16 cellular contexts compared by ENCODE assay signal in genomic region chr21:28938726-28939125, GRCh38. TPM values are rescaled to one million over a fixed set of nuclear protein-coding genes. Genes with fewer than 3 reads are reported as not detected.
A peak's percentile ranks its signal among the peaks of the same experiment; 100 is the strongest.
DNase-seq lines count a peak whose midpoint lies in the region; ATAC-seq and TF ChIP-seq lines count a peak whose summit lies in the region.
"Had no signal": no experiment of that assay in that cellular context is flagged by ENCODE, and none has a peak within 500 bp of the region (broad histone marks: within the 10 kb centered on the region; RNA-seq: fewer than 3 reads in every experiment).

No MANE protein-coding gene starts in this region.

- no peak overlapping the region for H3K56ac ChIP-seq in IMR-90 (ENCODE audit: extremely low read depth, insufficient read depth, low read length)

- H3K36me3 ChIP-seq in IMR-90 (ENCODE audit: control insufficient read depth, insufficient read depth, low read length) (peaks cover 11% of the 10 kb centered on the region), prostate gland (peaks cover 0 to 12% of the 10 kb centered on the region in 2 donors), MG63 (peaks cover 57% of the 10 kb centered on the region)

- POLR2A ChIA-PET in IMR-90 (lab: Charles Lee; ENCODE audit: unreplicated experiment) = interaction anchor here (0.8 kb wide), 1 partner anchor 194 kb away, joined by 4 read pairs; no protein-coding TSS in a partner anchor

- no peak overlapping the region for H3K4me3 ChIP-seq in IMR-90 (ENCODE audit: insufficient read depth, low read depth, low read length)
- no peak overlapping the region for H3K4me3 ChIP-seq in prostate gland
- no peak overlapping the region for H3K4me3 ChIP-seq in MG63

- H3K9me1 ChIP-seq in IMR-90 (ENCODE audit: insufficient read depth, low read length) = no peaks in the 10 kb centered on the region

- no peak overlapping the region for H2BK120ac ChIP-seq in IMR-90 (ENCODE audit: low read depth, low read length)

- no peak overlapping the region for H3K14ac ChIP-seq in IMR-90 (replicated peaks; ENCODE audit: low read depth, low read length)

- no peak overlapping the region for H4K5ac ChIP-seq in IMR-90 (ENCODE audit: low read depth, low read length)

- no peak for TF ChIP-seq CTCF in IMR-90 (conservative IDR thresholded peaks at IDR 0.05; ENCODE audit: low read depth, low read length)
- TF ChIP-seq CTCF in prostate gland (IDR thresholded peaks at IDR 0.05) = no peak
- no peak for TF ChIP-seq CTCF in type B pancreatic cell (conservative IDR thresholded peaks at IDR 0.05)

- H2AK5ac ChIP-seq in IMR-90 (ENCODE audit: low read depth, low read length) = no peak overlapping the region

- H2BK5ac ChIP-seq in IMR-90 (ENCODE audit: low read depth, low read length, poor library complexity, severe bottlenecking) = no peak overlapping the region

- intact Hi-C loops in IMR-90 (cut with micrococcal nuclease) = no loop called here
- intact Hi-C loops in prostate gland (cut with DNase I) = loop anchor here (10.0 kb wide), 2 partner anchors 424 to 604 kb away; no protein-coding TSS in a partner anchor

- peaks cover 98% of the 10 kb centered on the region for H3K36me3 Mint-ChIP-seq in stimulated activated effector memory CD8-positive, alpha-beta T cell treated with anti-CD3 and anti-CD28 coated beads, Interleukin-12 subunit alpha, Interleukin-12 subunit beta, amount 100 ng/mL, for 72 hours
- peaks cover 16% of the 10 kb centered on the region for H3K36me3 Mint-ChIP-seq in type B pancreatic cell

- H3K79me1 ChIP-seq in IMR-90 (ENCODE audit: low read depth in 1 of 2, low read length in 2 of 2) = no peaks in the 10 kb centered on the region

- H3K9me3 Mint-ChIP-seq in stimulated activated effector memory CD8-positive, alpha-beta T cell treated with anti-CD3 and anti-CD28 coated beads, Interleukin-12 subunit alpha, Interleukin-12 subunit beta, amount 100 ng/mL, for 72 hours = no peaks in the 10 kb centered on the region
- H3K9me3 Mint-ChIP-seq in type B pancreatic cell = no peaks in the 10 kb centered on the region
- H3K9me3 Mint-ChIP-seq: CD4-positive, alpha-beta T cell had no signal

- H3K27ac ChIP-seq in IMR-90 (ENCODE audit: insufficient read depth, low read length) (no peak overlapping the region), prostate gland (no peak overlapping the region)

- TF ChIP-seq RAD21 in IMR-90 (IDR thresholded peaks at IDR 0.05; ENCODE audit: low read length) = no peak

- H3K4ac ChIP-seq in IMR-90 (ENCODE audit: low read depth, low read length) = no peak overlapping the region

- no peak for TF ChIP-seq POLR2A in IMR-90 (IDR thresholded peaks at IDR 0.05; ENCODE audit: low read depth, low read length)
- no peak for TF ChIP-seq POLR2A in prostate gland (IDR thresholded peaks at IDR 0.05)

- H3K9me3 ChIP-seq in IMR-90 (ENCODE audit: control insufficient read depth, insufficient read depth, low read length) = no peaks in the 10 kb centered on the region
- H3K9me3 ChIP-seq in prostate gland = no peaks in the 10 kb centered on the region
- no peaks in the 10 kb centered on the region for H3K9me3 ChIP-seq in MG63

- no peak overlapping the region for H2AFZ ChIP-seq in IMR-90 (replicated peaks; ENCODE audit: low read length, poor library complexity)

- in situ Hi-C loops in IMR-90 (cut with MboI; ENCODE audit: low sequenced_read_pairs) = loop anchor here (10.0 to 25.0 kb wide), 4 partner anchors 144 to 1226 kb away; no protein-coding TSS in a partner anchor

- no peaks in the 10 kb centered on the region for H4K20me1 ChIP-seq in IMR-90 (ENCODE audit: insufficient read depth, low read length)

- no peak overlapping the region for H3K23ac ChIP-seq in IMR-90 (ENCODE audit: low read depth, low read length)

- no CpG with 5 or more reads among the region's 2 CpGs for WGBS in IMR-90 (ENCODE audit: extremely low coverage in 2 of 2, insufficient read length in 1 of 2), 2 experiments
- 92% methylated on average over 2 of the region's 2 CpGs for WGBS in prostate gland

- no peaks in the 10 kb centered on the region for H3K27me3 Mint-ChIP-seq in type B pancreatic cell
- H3K27me3 Mint-ChIP-seq: CD4-positive, alpha-beta T cell had no signal

- no peak overlapping the region for H2BK20ac ChIP-seq in IMR-90 (ENCODE audit: low read depth, low read length)

- dilution Hi-C loops in IMR-90 (cut with HindIII; ENCODE audit: low sequenced_read_pairs, unreplicated experiment) = no loop called here

- H3K4me1 Mint-ChIP-seq in stimulated activated effector memory CD8-positive, alpha-beta T cell treated with anti-CD3 and anti-CD28 coated beads, Interleukin-12 subunit alpha, Interleukin-12 subunit beta, amount 100 ng/mL, for 72 hours = peaks cover 5% of the 10 kb centered on the region
- H3K4me1 Mint-ChIP-seq in type B pancreatic cell (ENCODE audit: unreplicated experiment) = no peaks in the 10 kb centered on the region

- H3K4me1 ChIP-seq in IMR-90 (ENCODE audit: control insufficient read depth, insufficient read depth, low read length) = no peaks in the 10 kb centered on the region
- H3K4me1 ChIP-seq in prostate gland (replicated peaks) = no peaks in the 10 kb centered on the region

- H3K9ac ChIP-seq in IMR-90 (ENCODE audit: low read depth, low read length) = no peak overlapping the region

- no peak overlapping the region for H3K18ac ChIP-seq in IMR-90 (ENCODE audit: low read depth, low read length)

- no peak overlapping the region for H2BK15ac ChIP-seq in IMR-90 (ENCODE audit: low read depth, low read length)

- H3K4me2 ChIP-seq in IMR-90 (ENCODE audit: low read depth, low read length) = no peak overlapping the region

- no peak overlapping the region for H3K4me3 Mint-ChIP-seq in stimulated activated effector memory CD8-positive, alpha-beta T cell treated with anti-CD3 and anti-CD28 coated beads, Interleukin-12 subunit alpha, Interleukin-12 subunit beta, amount 100 ng/mL, for 72 hours
- H3K4me3 Mint-ChIP-seq in type B pancreatic cell = no peak overlapping the region
- H3K4me3 Mint-ChIP-seq: CD4-positive, alpha-beta T cell had no signal

- H3K27me3 ChIP-seq in IMR-90 (ENCODE audit: control insufficient read depth, insufficient read depth, low read length) = no peaks in the 10 kb centered on the region
- H3K27me3 ChIP-seq in prostate gland (replicated peaks; ENCODE audit: insufficient read depth) = no peaks in the 10 kb centered on the region
- H3K27me3 ChIP-seq in MG63 = no peaks in the 10 kb centered on the region

- CTCF ChIA-PET in IMR-90 (lab: Yijun Ruan, JAX) = interaction anchor here (1.0 to 1.3 kb wide), 2 partner anchors 16 to 193 kb away, joined by 3 to 9 read pairs; no protein-coding TSS in a partner anchor

- H4K8ac ChIP-seq in IMR-90 (ENCODE audit: low read depth in 2 of 2, low read length in 2 of 2) = no peak overlapping the region

- peak overlapping the region; percentile 60 for H3K27ac Mint-ChIP-seq in stimulated activated effector memory CD8-positive, alpha-beta T cell treated with anti-CD3 and anti-CD28 coated beads, Interleukin-12 subunit alpha, Interleukin-12 subunit beta, amount 100 ng/mL, for 72 hours
- no peak overlapping the region for H3K27ac Mint-ChIP-seq in type B pancreatic cell
- H3K27ac Mint-ChIP-seq: CD4-positive, alpha-beta T cell had no signal

- DNase-seq in IMR-90 = no peak
- DNase-seq in NOMO-1 treated with DMSO at 0.1 percent for 48 hours (lab: John Stamatoyannopoulos, UW; ENCODE audit: unreplicated experiment) = peak; percentile 87
- DNase-seq in SKM-1 treated with dmso at 0.1 percent for 144 hours (lab: John Stamatoyannopoulos, UW; ENCODE audit: unreplicated experiment) = peak; percentile 36
- DNase-seq in stimulated activated effector memory CD8-positive, alpha-beta T cell treated with anti-CD3 and anti-CD28 coated beads, Interleukin-12 subunit alpha, Interleukin-12 subunit beta, amount 100 ng/mL, for 72 hours (ENCODE audit: low spot score in 2 of 2) = no peak
- no peak for DNase-seq in prostate gland (ENCODE audit: low spot score)
- DNase-seq in MG63 = no peak
- DNase-seq in type B pancreatic cell (ENCODE audit: extremely low spot score, unreplicated experiment) = no peak
- DNase-seq: CD4-positive, alpha-beta T cell; EL; NCI-H1048; NCI-H146; NCI-H2081; NCI-H510A; NCI-H82; RPMI8226; T-helper 1 cell had no signal

- no TSS peak for BruUV-seq in IMR-90 (replicated peaks; lab: Mats Ljungman, UMichigan)

- H2AK9ac ChIP-seq in IMR-90 (replicated peaks; ENCODE audit: low read depth, low read length, poor library complexity) = no peak overlapping the region

- H4K91ac ChIP-seq in IMR-90 (ENCODE audit: insufficient read depth, low read depth, low read length) = no peak overlapping the region

- ATAC-seq in IMR-90 (ENCODE audit: low read depth) = no peak
- ATAC-seq in stimulated activated effector memory CD8-positive, alpha-beta T cell treated with anti-CD3 and anti-CD28 coated beads, Interleukin-12 subunit alpha, Interleukin-12 subunit beta, amount 100 ng/mL, for 72 hours = no peak

TF ChIP-seq in IMR-90, 13 proteins besides CTCF, POLR2A, EP300 and RAD21:
- TF ChIP-seq NFE2L2 (IDR thresholded peaks at IDR 0.05; ENCODE audit: low read depth, low read length) = no peak
- no peak for TF ChIP-seq USF2 (IDR thresholded peaks at IDR 0.05; ENCODE audit: low read depth, low read length)
- 0 out of 2 replicates have a peak, but pooled peaks have one; percentile 5 for TF ChIP-seq CEBPB (IDR thresholded peaks at IDR 0.05; ENCODE audit: low read depth, low read length)
- TF ChIP-seq RFX5 (IDR thresholded peaks at IDR 0.05; ENCODE audit: low read depth, low read length) = no peak
- no peak for TF ChIP-seq MAZ (IDR thresholded peaks at IDR 0.05; ENCODE audit: borderline replicate concordance, low read depth, low read length)
TF ChIP-seq in IMR-90: peak in this region for 1.

RNA-seq across cellular contexts. Expression of gene LTN1, which starts 54.0 kb away (rescaled TPM):
- total RNA-seq in IMR-90 (2012; rRNA removed) = 35.5 and 45.0 TPM in 2 replicates
- 4.2 and 6.7 TPM in 2 replicates for polyA plus RNA-seq in IMR-90 (2012; rRNA removed)
- 0.56 and 0.81 TPM in 2 replicates for polyA plus RNA-seq in IMR-90 (2012; cell fraction: cytosol; rRNA removed)
- 0.77 and 9.2 TPM in 2 replicates for polyA plus RNA-seq in IMR-90 (2012; cell fraction: nucleus; rRNA removed; ENCODE audit: low replicate concordance)
- 10 to 100 TPM; 24.6 to 29.5 TPM for total RNA-seq in prostate gland
- 9.0 and 10.8 TPM in 2 replicates for total RNA-seq in MG63 (2014; rRNA removed; shearing (Covaris generic); ENCODE audit: low replicate concordance)
- total RNA-seq in type B pancreatic cell (ENCODE audit: low replicate concordance) = 24.3 and 27.8 TPM in 2 replicates

Comparison
In these comparisons a context has a peak if more than half of its experiments do, and no peak if none do; other contexts are left out.
1. DNase-seq: peak in NOMO-1 treated with DMSO at 0.1 percent for 48 hours (single experiment) and SKM-1 treated with dmso at 0.1 percent for 144 hours (single experiment); none in IMR-90 (single experiment), stimulated activated effector memory CD8-positive, alpha-beta T cell treated with anti-CD3 and anti-CD28 coated beads, Interleukin-12 subunit alpha, Interleukin-12 subunit beta, amount 100 ng/mL, for 72 hours (0 of 2), prostate gland (single experiment), MG63 (single experiment) and type B pancreatic cell (single experiment).